Comparison of ENCODE assay signal across 1 cellular context in genomic region chr4:87717276-87718031, GRCh38.
TF ChIP-seq lines count a peak whose summit lies in the region.

No MANE protein-coding gene starts in this region.

TF ChIP-seq in HepG2, 621 proteins besides CTCF, POLR2A, EP300 and RAD21 (continued from another document):
- TF ChIP-seq ZBTB20 (CRISPR knock-in tag; IDR thresholded peaks at IDR 0.05; ENCODE audit: borderline replicate concordance, low read depth) (no peak), RBFOX2 (IDR thresholded peaks at IDR 0.05; ENCODE audit: low read depth, low read length) (no peak), NFIB (CRISPR knock-in tag; IDR thresholded peaks at IDR 0.05; ENCODE audit: borderline replicate concordance) (no peak), ZFY (CRISPR knock-in tag; IDR thresholded peaks at IDR 0.05) (no peak), TCF12 (IDR thresholded peaks at IDR 0.05) (no peak), TCF12 (CRISPR knock-in tag; IDR thresholded peaks at IDR 0.05) (no peak), MED1 (CRISPR knock-in tag; IDR thresholded peaks at IDR 0.05) (no peak), KLF9 (CRISPR knock-in tag; IDR thresholded peaks at IDR 0.05; ENCODE audit: low read depth) (no peak)
- TF ChIP-seq, protein P1, sequence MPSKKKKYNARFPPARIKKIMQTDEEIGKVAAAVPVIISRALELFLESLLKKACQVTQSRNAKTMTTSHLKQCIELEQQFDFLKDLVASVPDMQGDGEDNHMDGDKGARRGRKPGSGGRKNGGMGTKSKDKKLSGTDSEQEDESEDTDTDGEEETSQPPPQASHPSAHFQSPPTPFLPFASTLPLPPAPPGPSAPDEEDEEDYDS (CRISPR knock-in tag; IDR thresholded peaks at IDR 0.05) = no peak
- TF ChIP-seq, protein P2, sequence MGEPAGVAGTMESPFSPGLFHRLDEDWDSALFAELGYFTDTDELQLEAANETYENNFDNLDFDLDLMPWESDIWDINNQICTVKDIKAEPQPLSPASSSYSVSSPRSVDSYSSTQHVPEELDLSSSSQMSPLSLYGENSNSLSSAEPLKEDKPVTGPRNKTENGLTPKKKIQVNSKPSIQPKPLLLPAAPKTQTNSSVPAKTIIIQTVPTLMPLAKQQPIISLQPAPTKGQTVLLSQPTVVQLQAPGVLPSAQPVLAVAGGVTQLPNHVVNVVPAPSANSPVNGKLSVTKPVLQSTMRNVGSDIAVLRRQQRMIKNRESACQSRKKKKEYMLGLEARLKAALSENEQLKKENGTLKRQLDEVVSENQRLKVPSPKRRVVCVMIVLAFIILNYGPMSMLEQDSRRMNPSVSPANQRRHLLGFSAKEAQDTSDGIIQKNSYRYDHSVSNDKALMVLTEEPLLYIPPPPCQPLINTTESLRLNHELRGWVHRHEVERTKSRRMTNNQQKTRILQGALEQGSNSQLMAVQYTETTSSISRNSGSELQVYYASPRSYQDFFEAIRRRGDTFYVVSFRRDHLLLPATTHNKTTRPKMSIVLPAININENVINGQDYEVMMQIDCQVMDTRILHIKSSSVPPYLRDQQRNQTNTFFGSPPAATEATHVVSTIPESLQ (CRISPR knock-in tag; conservative IDR thresholded peaks at IDR 0.05) = no peak
